In genomic region chr2:95685513-95685912, GRCh38 we compare ENCODE assay signal across 3 cellular contexts.
TF ChIP-seq lines count a peak whose summit lies in the region.

No MANE protein-coding gene starts in this region.

TF ChIP-seq in SK-N-SH, 30 proteins besides CTCF, POLR2A, EP300 and RAD21 (continued from another document):
- no peak for TF ChIP-seq YY1 (IDR thresholded peaks at IDR 0.05; ENCODE audit: low read depth)

TF ChIP-seq in SK-N-SH treated with all-trans-retinoic acid at 6 μM for 48 hours, 23 proteins besides CTCF, POLR2A, EP300 and RAD21 (continued from another document):
- no peak for TF ChIP-seq ZFP30 (CRISPR knock-in tag; IDR thresholded peaks at IDR 0.05)
- no peak for TF ChIP-seq CREB5 (CRISPR knock-in tag; IDR thresholded peaks at IDR 0.05; ENCODE audit: low read depth)
- no peak for TF ChIP-seq ZFP3 (CRISPR knock-in tag; IDR thresholded peaks at IDR 0.05)
- no peak for TF ChIP-seq PPARA (CRISPR knock-in tag; IDR thresholded peaks at IDR 0.05; ENCODE audit: borderline replicate concordance)
- TF ChIP-seq SNAI2 (CRISPR knock-in tag; IDR thresholded peaks at IDR 0.05), result no peak
- TF ChIP-seq RARB (CRISPR knock-in tag; IDR thresholded peaks at IDR 0.05), result no peak
- no peak for TF ChIP-seq GLIS3 (CRISPR knock-in tag; IDR thresholded peaks at IDR 0.05)
- TF ChIP-seq ZC3H10 (CRISPR knock-in tag; IDR thresholded peaks at IDR 0.05), result no peak
- no peak for TF ChIP-seq TCF4 (CRISPR knock-in tag; IDR thresholded peaks at IDR 0.05; ENCODE audit: borderline replicate concordance)
- no peak for TF ChIP-seq CSDC2 (CRISPR knock-in tag; IDR thresholded peaks at IDR 0.05)
- TF ChIP-seq BACH2 (CRISPR knock-in tag; IDR thresholded peaks at IDR 0.05; ENCODE audit: borderline replicate concordance), result no peak

TF ChIP-seq in GM23338, 12 proteins besides CTCF, POLR2A, EP300 and RAD21:
- TF ChIP-seq ZNF331 (CRISPR knock-in tag; IDR thresholded peaks at IDR 0.05; ENCODE audit: low read depth) (no peak), ZNF462 (CRISPR knock-in tag; IDR thresholded peaks at IDR 0.05) (no peak), EZH2 (IDR thresholded peaks at IDR 0.05; ENCODE audit: low read depth, unreplicated experiment) (no peak), STAT1 (IDR thresholded peaks at IDR 0.05; ENCODE audit: unreplicated experiment) (no peak), ETS1 (IDR thresholded peaks at IDR 0.05) (no peak), NANOG (IDR thresholded peaks at IDR 0.05; ENCODE audit: borderline replicate concordance) (no peak), EZH2phosphoT487 (IDR thresholded peaks at IDR 0.05; ENCODE audit: unreplicated experiment) (no peak), CREB1 (CRISPR knock-in tag; IDR thresholded peaks at IDR 0.05; ENCODE audit: low read depth) (no peak), POLR2AphosphoS5 (IDR thresholded peaks at IDR 0.05; ENCODE audit: low read depth) (no peak), ZNF114 (CRISPR knock-in tag; IDR thresholded peaks at IDR 0.05) (no peak), REST (IDR thresholded peaks at IDR 0.05; ENCODE audit: unreplicated experiment) (no peak), JUNB (IDR thresholded peaks at IDR 0.05; ENCODE audit: unreplicated experiment) (no peak)
